ENCODE assay signal across 1 cellular context in genomic region chr10:72746606-72747357, GRCh38.
TF ChIP-seq lines count a peak whose summit lies in the region.

No MANE protein-coding gene starts in this region.

TF ChIP-seq in WTC11, 78 proteins besides CTCF, POLR2A, EP300 and RAD21 (continued from another document):
- no peak for TF ChIP-seq ZNF532 (CRISPR knock-in tag; IDR thresholded peaks at IDR 0.05; ENCODE audit: borderline replicate concordance)
